ENCODE assay signal across 8 cellular contexts in the genomic region with DNA sequence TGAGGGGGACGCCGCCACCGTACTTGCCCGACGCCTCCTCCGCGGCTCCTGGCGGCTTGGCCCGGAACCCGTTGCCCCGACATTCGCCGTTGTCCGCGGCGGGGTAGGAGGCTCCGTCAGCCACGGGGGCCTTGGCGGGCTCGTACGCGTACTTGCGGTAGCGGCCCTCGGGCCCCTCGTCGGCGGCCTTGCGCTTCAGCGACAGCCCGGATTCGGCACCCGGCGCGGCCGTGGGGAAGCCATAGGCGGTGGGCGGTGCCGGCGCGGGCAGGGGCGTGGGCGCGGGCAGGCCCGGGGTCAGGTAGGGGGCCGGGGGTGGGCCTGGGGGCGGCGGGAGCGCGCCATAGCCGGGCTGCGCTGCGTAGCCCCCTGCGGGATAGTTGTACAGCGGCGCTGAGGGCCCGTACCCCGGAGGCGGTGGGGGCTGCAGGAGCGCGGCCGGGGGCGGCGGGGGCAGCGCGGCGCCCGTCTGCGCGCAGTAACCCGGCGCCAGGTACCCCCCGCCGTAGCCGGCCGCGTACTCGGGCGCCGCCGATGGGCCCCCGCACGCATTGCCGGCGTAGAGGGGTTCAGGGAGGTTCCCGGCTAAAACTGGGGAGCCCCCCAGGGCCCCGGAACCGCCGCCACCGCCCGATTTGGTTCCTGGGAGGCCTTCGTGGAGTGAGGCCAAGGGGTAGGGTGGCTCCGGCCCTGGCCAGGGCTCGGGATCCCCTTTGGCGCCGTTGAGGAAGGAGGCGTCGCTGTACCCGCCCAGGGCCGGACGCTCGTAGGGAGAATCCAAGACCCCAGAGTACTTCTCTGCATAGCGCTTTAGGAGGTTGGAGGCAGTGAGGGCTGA. TPM values are rescaled to one million over a fixed set of nuclear protein-coding genes. Genes with fewer than 3 reads are reported as not detected.
DNase-seq lines count a peak whose midpoint lies in the region; ATAC-seq and TF ChIP-seq lines count a peak whose summit lies in the region.

No MANE protein-coding gene starts in this region.

- ATAC-seq in GM21390 (IDR thresholded peaks at IDR 0.05; ENCODE audit: unreplicated experiment): no peak
- no peak for ATAC-seq in HG02870 (IDR thresholded peaks at IDR 0.05; ENCODE audit: unreplicated experiment)

- H3K27me3 ChIP-seq in iPS DF 6.9 (ENCODE audit: control insufficient read depth, insufficient read depth, low read length): no peaks in the 10 kb centered on the region

- H3K36me3 Mint-ChIP-seq in IgD-negative memory B cell: peaks cover 8% of the 10 kb centered on the region
- no peaks in the 10 kb centered on the region for H3K36me3 Mint-ChIP-seq in HFFc6 (ENCODE audit: low read depth)

- H3K4me1 Mint-ChIP-seq in IgD-negative memory B cell: peaks cover 0 to 4% (median 0%) of the 10 kb centered on the region in 3 donors
- H3K4me1 Mint-ChIP-seq in HFFc6 (ENCODE audit: low read depth): peaks cover 26% of the 10 kb centered on the region

- peak; percentile 20 for DNase-seq in activated T-helper 1 cell treated with Interleukin-2 at 50 U/mL for 16 hours (ENCODE audit: low read depth)
- no peak for DNase-seq in iPS DF 6.9 (ENCODE audit: low read depth, low spot score)
- peak; percentile 37 for DNase-seq in stimulated activated CD8-positive, alpha-beta memory T cell treated with anti-CD3 and anti-CD28 coated beads, Interleukin-4, amount 100 ng/mL, for 48 hours
- no peak for DNase-seq in HFFc6
- no peak for DNase-seq in NCI-H446 treated with DMSO at 0.1 percent for 48 hours (lab: John Stamatoyannopoulos, UW)

- H3K9me3 Mint-ChIP-seq in IgD-negative memory B cell (no peaks in the 10 kb centered on the region), HFFc6 (no peaks in the 10 kb centered on the region)

- WGBS in iPS DF 6.9 (ENCODE audit: insufficient coverage, insufficient read length): no CpG with 5 or more reads among the region's 103 CpGs

- H3K9me3 ChIP-seq in iPS DF 6.9 (ENCODE audit: control insufficient read depth, insufficient read depth, low read length): no peaks in the 10 kb centered on the region

- H3K27me3 Mint-ChIP-seq in IgD-negative memory B cell (peaks cover 32% of the 10 kb centered on the region), HFFc6 (ENCODE audit: insufficient read depth) (peaks cover 2% of the 10 kb centered on the region; the same call in 1 of the 2 replicates)

- peak overlapping the region in 3 of 4 donors; percentile 25 to 81 (median 54) for H3K4me3 Mint-ChIP-seq in IgD-negative memory B cell
- H3K4me3 Mint-ChIP-seq in HFFc6: no peak overlapping the region

- H3K4me3 ChIP-seq in iPS DF 6.9 (ENCODE audit: low read length): peak overlapping the region; percentile 76

- TF ChIP-seq CTCF in HFFc6 (IDR thresholded peaks at IDR 0.05): no peak

- 0 out of 2 replicates have a peak, but pooled peaks cover 1% of the 10 kb centered on the region for H3K4me1 ChIP-seq in iPS DF 6.9 (ENCODE audit: control insufficient read depth, insufficient read depth, low read length)

- H3K27ac ChIP-seq in iPS DF 6.9 (ENCODE audit: low read length): no peak overlapping the region

- H3K27ac Mint-ChIP-seq in IgD-negative memory B cell (no peak overlapping the region), HFFc6 (no peak overlapping the region)

- H3K36me3 ChIP-seq in iPS DF 6.9 (ENCODE audit: control insufficient read depth, insufficient read depth, low read length): no peaks in the 10 kb centered on the region

RNA-seq across cellular contexts. Expression of gene FIGNL2, which starts 26.9 kb away (rescaled TPM):
- not detected for polyA plus RNA-seq in IgD-negative memory B cell
- total RNA-seq in HFFc6 (2021; fragmentation: NEBNext Ultra II Directional; extraction: Animal tissue kit (Norgen Biotek cat#: 25700)): not detected

Comparison
In these comparisons a context has a peak if more than half of its experiments do, and no peak if none do; other contexts are left out.
1. DNase-seq: peak in activated T-helper 1 cell treated with Interleukin-2 at 50 U/mL for 16 hours (single experiment) and stimulated activated CD8-positive, alpha-beta memory T cell treated with anti-CD3 and anti-CD28 coated beads, Interleukin-4, amount 100 ng/mL, for 48 hours (single experiment); none in iPS DF 6.9 (single experiment), HFFc6 (single experiment) and NCI-H446 treated with DMSO at 0.1 percent for 48 hours (single experiment).